ENCODE assay signal across 8 cellular contexts in genomic region chr9:83538172-83538889, GRCh38. TPM values are rescaled to one million over a fixed set of nuclear protein-coding genes. Genes with fewer than 3 reads are reported as not detected.
A peak's percentile ranks its signal among the peaks of the same experiment; 100 is the strongest.
DNase-seq lines count a peak whose midpoint lies in the region; ATAC-seq and TF ChIP-seq lines count a peak whose summit lies in the region.

FRMD3 (minus strand) TSS chr9:83538401; CDS start chr9:83538231, 170 bp downstream.

- H3K27ac Mint-ChIP-seq in activated naive CD4-positive, alpha-beta T cell treated with anti-CD3 and anti-CD28 coated beads, Interleukin-2, amount 50 U/mL, for 72 hours, result no peak within 1 kb of the TSS

- H3K9me3 ChIP-seq in NT2/D1 (ENCODE audit: insufficient read depth, low read length) (no peaks in the 10 kb centered on the region), breast epithelium (no peaks in the 10 kb centered on the region), iPS-18a (ENCODE audit: control insufficient read depth, low read depth, low read length) (no peaks in the 10 kb centered on the region)

- H3K36me3 ChIP-seq in NT2/D1 (ENCODE audit: insufficient read depth, insufficient read length, low read length) (no peaks in the 10 kb centered on the region), breast epithelium (no peaks in the 10 kb centered on the region), iPS-18a (ENCODE audit: control insufficient read depth, low read depth, low read length) (no peaks in the 10 kb centered on the region)

- H3K27ac ChIP-seq in HL-60 (replicated peaks), result peak within 1 kb of the TSS; percentile 64
- H3K27ac ChIP-seq in breast epithelium, result peak within 1 kb of the TSS; percentile 11 to 75
- H3K27ac ChIP-seq in iPS-18a (ENCODE audit: low read length), result no peak within 1 kb of the TSS

- H3K4me1 ChIP-seq in NT2/D1 (ENCODE audit: insufficient read depth, insufficient read length), result peaks cover 4% of the 10 kb centered on the region
- peaks cover 5 to 6% of the 10 kb centered on the region in 2 donors for H3K4me1 ChIP-seq in breast epithelium
- no peaks in the 10 kb centered on the region for H3K4me1 ChIP-seq in iPS-18a (ENCODE audit: control insufficient read depth, low read depth, low read length)

- H3K27me3 ChIP-seq in HL-60 (ENCODE audit: insufficient read depth, poor library complexity, severe bottlenecking) (no peaks in the 10 kb centered on the region), NT2/D1 (ENCODE audit: insufficient read depth, insufficient read length) (peaks cover 39% of the 10 kb centered on the region), breast epithelium (peaks cover 0 to 9% of the 10 kb centered on the region in 2 donors), iPS-18a (ENCODE audit: control insufficient read depth, insufficient read depth, low read length) (peaks cover 53% of the 10 kb centered on the region)

- peak; percentile 31 to 86 for ATAC-seq in activated naive CD4-positive, alpha-beta T cell treated with anti-CD3 and anti-CD28 coated beads, Interleukin-2, amount 50 U/mL, for 72 hours
- no peak for ATAC-seq in GM21786 (IDR thresholded peaks at IDR 0.05; ENCODE audit: unreplicated experiment)

- no peak for TF ChIP-seq POLR2A in breast epithelium (IDR thresholded peaks at IDR 0.05)

- intact Hi-C loops in breast epithelium (cut with DNase I; ENCODE audit: low total_unique reads), result no loop called here

- peak within 1 kb of the TSS; percentile 66 for H3K4me3 ChIP-seq in HL-60 (replicated peaks; ENCODE audit: insufficient read depth, low read length)
- peak within 1 kb of the TSS; percentile 69 for H3K4me3 ChIP-seq in NT2/D1 (ENCODE audit: insufficient read length, low read depth)
- H3K4me3 ChIP-seq in breast epithelium, result peak within 1 kb of the TSS; percentile 56 to 85 (median 61)
- H3K4me3 ChIP-seq in iPS-18a (ENCODE audit: low read length), result peak within 1 kb of the TSS; percentile 69

- no peaks in the 10 kb centered on the region for H3K36me3 Mint-ChIP-seq in activated naive CD4-positive, alpha-beta T cell treated with anti-CD3 and anti-CD28 coated beads, Interleukin-2, amount 50 U/mL, for 72 hours

- TF ChIP-seq CTCF in HL-60 (IDR thresholded peaks at IDR 0.05; ENCODE audit: insufficient read depth, low read length) (no peak), breast epithelium (IDR thresholded peaks at IDR 0.05) (peak; percentile 9 to 63 (median 49))

- H3K9me3 Mint-ChIP-seq in activated naive CD4-positive, alpha-beta T cell treated with anti-CD3 and anti-CD28 coated beads, Interleukin-2, amount 50 U/mL, for 72 hours, result no peaks in the 10 kb centered on the region

- H3K9ac ChIP-seq in NT2/D1 (ENCODE audit: insufficient read length, low read depth), result peak within 1 kb of the TSS; percentile 79
- no peak within 1 kb of the TSS for H3K9ac ChIP-seq in iPS-18a (ENCODE audit: low read length)

- peak in 1 of 2 donors; percentile 48 for DNase-seq in activated naive CD4-positive, alpha-beta T cell treated with anti-CD3 and anti-CD28 coated beads, Interleukin-2, amount 50 U/mL, for 72 hours (ENCODE audit: low spot score in 2 of 2)
- DNase-seq in activated naive CD4-positive, alpha-beta T cell treated with Interleukin-2 at 50 U/mL for 16 hours, result no peak
- DNase-seq in HL-60 (ENCODE audit: low read depth in 1 of 2, low spot score in 1 of 2) (peak; percentile 50 to 90), NT2/D1 (ENCODE audit: low read depth, low spot score) (peak; percentile 68), breast epithelium (ENCODE audit: low spot score in 2 of 2) (peak; percentile 27 to 67), renal cortical epithelial cell (ENCODE audit: low read depth) (peak; percentile 36)

RNA-seq across cellular contexts. Expression of gene FRMD3, which starts in this region (rescaled TPM):
- total RNA-seq in activated naive CD4-positive, alpha-beta T cell treated with anti-CD3 and anti-CD28 coated beads, Interleukin-2, amount 50 U/mL, for 72 hours, result under 1 TPM; 0.25 to 0.64 TPM
- total RNA-seq in breast epithelium (10 to 100 TPM in 2 of 3 donors, 1 to 10 TPM in 1; 6.3 to 14.1 (median 14.1) TPM), renal cortical epithelial cell (1.0 and 3.5 TPM in 2 replicates)

Comparison
In these comparisons a context has a peak if more than half of its experiments do, and no peak if none do; other contexts are left out.
1. Peak in ATAC-seq in activated naive CD4-positive, alpha-beta T cell treated with anti-CD3 and anti-CD28 coated beads, Interleukin-2, amount 50 U/mL, for 72 hours; RNA of the gene not detected or under 1 TPM.